Comparison of ENCODE assay signal across 2 cellular contexts in the genomic region with DNA sequence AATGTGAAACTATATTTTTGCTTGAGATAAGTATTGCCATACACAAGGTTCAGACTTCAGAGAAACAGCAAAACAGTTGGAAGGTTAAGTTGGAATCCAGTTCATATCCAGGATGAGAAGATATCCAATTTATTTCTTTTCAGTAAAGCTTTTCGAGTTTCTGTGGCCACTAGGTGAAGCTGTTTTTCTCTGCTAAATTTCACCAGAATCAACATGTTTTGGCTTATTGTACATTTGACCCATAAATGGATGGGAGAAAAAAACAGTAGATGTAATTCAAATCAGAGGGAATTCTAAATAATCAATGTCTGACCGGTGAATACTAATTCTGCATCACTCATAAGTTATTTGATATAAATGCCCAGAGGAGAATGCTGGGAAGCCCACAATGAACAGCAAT.
TF ChIP-seq lines count a peak whose summit lies in the region.

No MANE protein-coding gene starts in this region.

TF ChIP-seq in SK-N-SH, 30 proteins besides CTCF, POLR2A, EP300 and RAD21 (continued from another document):
- TF ChIP-seq, protein P1, sequence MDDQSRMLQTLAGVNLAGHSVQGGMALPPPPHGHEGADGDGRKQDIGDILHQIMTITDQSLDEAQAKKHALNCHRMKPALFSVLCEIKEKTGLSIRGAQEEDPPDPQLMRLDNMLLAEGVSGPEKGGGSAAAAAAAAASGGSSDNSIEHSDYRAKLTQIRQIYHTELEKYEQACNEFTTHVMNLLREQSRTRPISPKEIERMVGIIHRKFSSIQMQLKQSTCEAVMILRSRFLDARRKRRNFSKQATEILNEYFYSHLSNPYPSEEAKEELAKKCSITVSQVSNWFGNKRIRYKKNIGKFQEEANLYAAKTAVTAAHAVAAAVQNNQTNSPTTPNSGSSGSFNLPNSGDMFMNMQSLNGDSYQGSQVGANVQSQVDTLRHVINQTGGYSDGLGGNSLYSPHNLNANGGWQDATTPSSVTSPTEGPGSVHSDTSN (IDR thresholded peaks at IDR 0.05) = no peak
- no peak for TF ChIP-seq CHD2 (IDR thresholded peaks at IDR 0.05; ENCODE audit: low read length, partially characterized antibody)
- TF ChIP-seq RCOR1 (IDR thresholded peaks at IDR 0.05; ENCODE audit: low read length) = 0 out of 2 replicates have a peak, but pooled peaks have one; percentile 11
- no peak for TF ChIP-seq YY1 (IDR thresholded peaks at IDR 0.05; ENCODE audit: low read depth)
- TF ChIP-seq, protein P2, sequence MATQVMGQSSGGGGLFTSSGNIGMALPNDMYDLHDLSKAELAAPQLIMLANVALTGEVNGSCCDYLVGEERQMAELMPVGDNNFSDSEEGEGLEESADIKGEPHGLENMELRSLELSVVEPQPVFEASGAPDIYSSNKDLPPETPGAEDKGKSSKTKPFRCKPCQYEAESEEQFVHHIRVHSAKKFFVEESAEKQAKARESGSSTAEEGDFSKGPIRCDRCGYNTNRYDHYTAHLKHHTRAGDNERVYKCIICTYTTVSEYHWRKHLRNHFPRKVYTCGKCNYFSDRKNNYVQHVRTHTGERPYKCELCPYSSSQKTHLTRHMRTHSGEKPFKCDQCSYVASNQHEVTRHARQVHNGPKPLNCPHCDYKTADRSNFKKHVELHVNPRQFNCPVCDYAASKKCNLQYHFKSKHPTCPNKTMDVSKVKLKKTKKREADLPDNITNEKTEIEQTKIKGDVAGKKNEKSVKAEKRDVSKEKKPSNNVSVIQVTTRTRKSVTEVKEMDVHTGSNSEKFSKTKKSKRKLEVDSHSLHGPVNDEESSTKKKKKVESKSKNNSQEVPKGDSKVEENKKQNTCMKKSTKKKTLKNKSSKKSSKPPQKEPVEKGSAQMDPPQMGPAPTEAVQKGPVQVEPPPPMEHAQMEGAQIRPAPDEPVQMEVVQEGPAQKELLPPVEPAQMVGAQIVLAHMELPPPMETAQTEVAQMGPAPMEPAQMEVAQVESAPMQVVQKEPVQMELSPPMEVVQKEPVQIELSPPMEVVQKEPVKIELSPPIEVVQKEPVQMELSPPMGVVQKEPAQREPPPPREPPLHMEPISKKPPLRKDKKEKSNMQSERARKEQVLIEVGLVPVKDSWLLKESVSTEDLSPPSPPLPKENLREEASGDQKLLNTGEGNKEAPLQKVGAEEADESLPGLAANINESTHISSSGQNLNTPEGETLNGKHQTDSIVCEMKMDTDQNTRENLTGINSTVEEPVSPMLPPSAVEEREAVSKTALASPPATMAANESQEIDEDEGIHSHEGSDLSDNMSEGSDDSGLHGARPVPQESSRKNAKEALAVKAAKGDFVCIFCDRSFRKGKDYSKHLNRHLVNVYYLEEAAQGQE (IDR thresholded peaks at IDR 0.05; ENCODE audit: low read depth, low read length) = no peak

TF ChIP-seq in SK-N-SH treated with all-trans-retinoic acid at 6 μM for 48 hours, 23 proteins besides CTCF, POLR2A, EP300 and RAD21 (continued from another document):
- TF ChIP-seq RARB (CRISPR knock-in tag; IDR thresholded peaks at IDR 0.05) (no peak), SNAI2 (CRISPR knock-in tag; IDR thresholded peaks at IDR 0.05) (no peak), BACH2 (CRISPR knock-in tag; IDR thresholded peaks at IDR 0.05; ENCODE audit: borderline replicate concordance) (no peak), ISL1 (CRISPR knock-in tag; IDR thresholded peaks at IDR 0.05) (no peak), ZC3H10 (CRISPR knock-in tag; IDR thresholded peaks at IDR 0.05) (no peak), TOX (CRISPR knock-in tag; IDR thresholded peaks at IDR 0.05; ENCODE audit: borderline replicate concordance) (no peak), OSR1 (CRISPR knock-in tag; IDR thresholded peaks at IDR 0.05) (no peak), ZNF565 (CRISPR knock-in tag; conservative IDR thresholded peaks at IDR 0.05; ENCODE audit: low read depth) (no peak), ZFP3 (CRISPR knock-in tag; IDR thresholded peaks at IDR 0.05) (no peak), PPARA (CRISPR knock-in tag; IDR thresholded peaks at IDR 0.05; ENCODE audit: borderline replicate concordance) (no peak), ARNTL (CRISPR knock-in tag; IDR thresholded peaks at IDR 0.05; ENCODE audit: borderline replicate concordance, low read depth) (no peak), ZNF8 (CRISPR knock-in tag; IDR thresholded peaks at IDR 0.05) (no peak), ZNF70 (CRISPR knock-in tag; IDR thresholded peaks at IDR 0.05) (no peak), ZFP30 (CRISPR knock-in tag; IDR thresholded peaks at IDR 0.05) (no peak)
- TF ChIP-seq, protein P3, sequence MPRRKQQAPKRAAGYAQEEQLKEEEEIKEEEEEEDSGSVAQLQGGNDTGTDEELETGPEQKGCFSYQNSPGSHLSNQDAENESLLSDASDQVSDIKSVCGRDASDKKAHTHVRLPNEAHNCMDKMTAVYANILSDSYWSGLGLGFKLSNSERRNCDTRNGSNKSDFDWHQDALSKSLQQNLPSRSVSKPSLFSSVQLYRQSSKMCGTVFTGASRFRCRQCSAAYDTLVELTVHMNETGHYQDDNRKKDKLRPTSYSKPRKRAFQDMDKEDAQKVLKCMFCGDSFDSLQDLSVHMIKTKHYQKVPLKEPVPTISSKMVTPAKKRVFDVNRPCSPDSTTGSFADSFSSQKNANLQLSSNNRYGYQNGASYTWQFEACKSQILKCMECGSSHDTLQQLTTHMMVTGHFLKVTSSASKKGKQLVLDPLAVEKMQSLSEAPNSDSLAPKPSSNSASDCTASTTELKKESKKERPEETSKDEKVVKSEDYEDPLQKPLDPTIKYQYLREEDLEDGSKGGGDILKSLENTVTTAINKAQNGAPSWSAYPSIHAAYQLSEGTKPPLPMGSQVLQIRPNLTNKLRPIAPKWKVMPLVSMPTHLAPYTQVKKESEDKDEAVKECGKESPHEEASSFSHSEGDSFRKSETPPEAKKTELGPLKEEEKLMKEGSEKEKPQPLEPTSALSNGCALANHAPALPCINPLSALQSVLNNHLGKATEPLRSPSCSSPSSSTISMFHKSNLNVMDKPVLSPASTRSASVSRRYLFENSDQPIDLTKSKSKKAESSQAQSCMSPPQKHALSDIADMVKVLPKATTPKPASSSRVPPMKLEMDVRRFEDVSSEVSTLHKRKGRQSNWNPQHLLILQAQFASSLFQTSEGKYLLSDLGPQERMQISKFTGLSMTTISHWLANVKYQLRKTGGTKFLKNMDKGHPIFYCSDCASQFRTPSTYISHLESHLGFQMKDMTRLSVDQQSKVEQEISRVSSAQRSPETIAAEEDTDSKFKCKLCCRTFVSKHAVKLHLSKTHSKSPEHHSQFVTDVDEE (CRISPR knock-in tag; IDR thresholded peaks at IDR 0.05) = no peak
